In the genomic region with DNA sequence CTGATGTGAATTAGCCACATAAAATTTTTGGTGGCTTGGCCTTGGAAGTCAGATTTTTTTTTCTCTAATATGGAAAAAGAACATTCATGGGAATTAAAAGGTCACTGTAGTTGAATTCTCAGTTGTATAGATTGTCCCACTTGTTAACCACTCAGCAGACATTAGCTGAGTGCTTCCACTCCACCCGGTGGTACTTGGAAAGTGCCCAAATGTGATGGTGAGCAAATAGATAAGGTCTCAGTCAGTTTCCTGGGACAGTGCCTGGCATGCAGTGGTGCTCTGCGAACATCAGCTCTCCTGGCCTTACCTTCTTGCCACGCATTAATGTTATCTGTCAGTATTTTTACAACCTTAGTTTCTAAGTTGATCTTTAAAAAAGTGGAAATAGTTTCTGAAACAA, we compare ENCODE assay signal across 9 cellular contexts. TPM values are rescaled to one million over a fixed set of nuclear protein-coding genes. Genes with fewer than 3 reads are reported as not detected.
A peak's percentile ranks its signal among the peaks of the same experiment; 100 is the strongest.
DNase-seq lines count a peak whose midpoint lies in the region; ATAC-seq, FAIRE-seq and TF ChIP-seq lines count a peak whose summit lies in the region.
"Had no signal": no experiment of that assay in that cellular context is flagged by ENCODE, and none has a peak within 500 bp of the region (broad histone marks: within the 10 kb centered on the region; RNA-seq: fewer than 3 reads in every experiment).

No MANE protein-coding gene starts in this region.

- H3K4me2 ChIP-seq in keratinocyte (ENCODE audit: control insufficient read depth, extremely low read depth, insufficient read depth, low read depth, low read length), result peak overlapping the region; percentile 94

- no peak overlapping the region for H3K4me3 Mint-ChIP-seq in stimulated activated memory B cell treated with anti-CD40 and anti-IgM and Interleukin-4, amounts not matched to agents 10 μg/mL and 1 μg/mL and 100 μg/mL, for 72 hours

- H3K4me1 ChIP-seq in keratinocyte (ENCODE audit: control insufficient read depth, extremely low read depth, insufficient read depth, low read length), result peaks cover 32% of the 10 kb centered on the region

- H3K27ac Mint-ChIP-seq in stimulated activated memory B cell treated with anti-CD40 and anti-IgM and Interleukin-4, amounts not matched to agents 10 μg/mL and 1 μg/mL and 100 μg/mL, for 72 hours, result no peak overlapping the region

- no peaks in the 10 kb centered on the region for H3K9me3 Mint-ChIP-seq in stimulated activated memory B cell treated with anti-CD40 and anti-IgM and Interleukin-4, amounts not matched to agents 10 μg/mL and 1 μg/mL and 100 μg/mL, for 72 hours

- H4K20me1 ChIP-seq in keratinocyte (ENCODE audit: control insufficient read depth, extremely low read depth, insufficient read depth, low read length), result peaks cover 16% of the 10 kb centered on the region

- H3K79me2 ChIP-seq in keratinocyte (ENCODE audit: control insufficient read depth, insufficient read depth, low read length), result peaks cover 99% of the 10 kb centered on the region

- no peak for ATAC-seq in stimulated activated memory B cell treated with anti-CD40 and anti-IgM and Interleukin-4, amounts not matched to agents 10 μg/mL and 1 μg/mL and 100 μg/mL, for 72 hours

- H3K27me3 ChIP-seq in HL-60 (ENCODE audit: insufficient read depth, poor library complexity, severe bottlenecking) (no peaks in the 10 kb centered on the region), keratinocyte (ENCODE audit: control insufficient read depth, extremely low read depth, insufficient read depth, low read length) (no peaks in the 10 kb centered on the region)

- peaks cover 17% of the 10 kb centered on the region for H3K36me3 Mint-ChIP-seq in stimulated activated memory B cell treated with anti-CD40 and anti-IgM and Interleukin-4, amounts not matched to agents 10 μg/mL and 1 μg/mL and 100 μg/mL, for 72 hours

- H2AFZ ChIP-seq in keratinocyte (ENCODE audit: control insufficient read depth, low read length), result no peak overlapping the region

- H3K9ac ChIP-seq in keratinocyte (ENCODE audit: control insufficient read depth, extremely low read depth, insufficient read depth, low read length), result peak overlapping the region; percentile 94

- dilution Hi-C loops in keratinocyte (cut with MboI; ENCODE audit: extremely low pct_ligation_motif_present, low sequenced_read_pairs), result no loop called here

- H3K36me3 ChIP-seq in keratinocyte (ENCODE audit: control insufficient read depth in 2 of 2, extremely low read depth in 1 of 2, insufficient read depth in 2 of 2, low read length in 2 of 2), result peaks cover 2 to 9% of the 10 kb centered on the region in 2 experiments

- no peak for TF ChIP-seq POLR2A in GM12891 (IDR thresholded peaks at IDR 0.05; ENCODE audit: low read depth, low read length)

- H3K4me3 ChIP-seq in HL-60 (replicated peaks; ENCODE audit: insufficient read depth, low read length) (peak overlapping the region; percentile 91), keratinocyte (ENCODE audit: control insufficient read depth in 2 of 3, extremely low read depth in 1 of 3, insufficient read depth in 2 of 3, low read depth in 1 of 3, low read length in 3 of 3) (peak overlapping the region; percentile 98 to 100 (median 98))

- peaks cover 2% of the 10 kb centered on the region for H3K9me1 ChIP-seq in keratinocyte (ENCODE audit: control insufficient read depth, extremely low read depth, insufficient read depth, low read length)

- DNase-seq in HL-60 (ENCODE audit: low read depth in 1 of 2, low spot score in 1 of 2) (no peak), amniotic epithelial cell (ENCODE audit: low read depth) (peak; percentile 27), keratinocyte (ENCODE audit: low read depth, low spot score) (no peak), SW480 (ENCODE audit: low spot score) (no peak), NCI-H2196 (lab: John Stamatoyannopoulos, UW; ENCODE audit: unreplicated experiment) (no peak), GM12891 (ENCODE audit: insufficient read length, low spot score) (no peak)
- DNase-seq: NCI-H510A treated with DMSO at 0.1 percent for 48 hours had no signal

- H3K27ac ChIP-seq in 22Rv1, result peak overlapping the region; percentile 80
- no peak overlapping the region; the same call in 1 of the 2 replicates for H3K27ac ChIP-seq in HL-60 (replicated peaks)
- H3K27ac ChIP-seq in keratinocyte (ENCODE audit: control insufficient read depth, insufficient read depth, low read length), result peak overlapping the region; percentile 88

- TF ChIP-seq CTCF in 22Rv1 (IDR thresholded peaks at IDR 0.05), result no peak
- TF ChIP-seq CTCF in HL-60 (IDR thresholded peaks at IDR 0.05; ENCODE audit: insufficient read depth, low read length), result no peak
- no peak for TF ChIP-seq CTCF in keratinocyte (optimal IDR thresholded peaks at IDR 0.05 in 1 of 3, IDR thresholded peaks at IDR 0.05 in 1 of 3, conservative IDR thresholded peaks at IDR 0.05 in 1 of 3; ENCODE audit: extremely low read depth in 1 of 3, insufficient read depth in 2 of 3, low read length in 3 of 3)

- H3K4me1 Mint-ChIP-seq in stimulated activated memory B cell treated with anti-CD40 and anti-IgM and Interleukin-4, amounts not matched to agents 10 μg/mL and 1 μg/mL and 100 μg/mL, for 72 hours, result peaks cover 74% of the 10 kb centered on the region

- H3K9me3 ChIP-seq in keratinocyte (ENCODE audit: control insufficient read depth, low read depth, low read length), result no peaks in the 10 kb centered on the region

- no peaks in the 10 kb centered on the region for H3K27me3 Mint-ChIP-seq in stimulated activated memory B cell treated with anti-CD40 and anti-IgM and Interleukin-4, amounts not matched to agents 10 μg/mL and 1 μg/mL and 100 μg/mL, for 72 hours

- FAIRE-seq in keratinocyte (lab: Jason Lieb, UNC) (no peak), GM12891 (lab: Jason Lieb, UNC) (no peak)

TF ChIP-seq in GM12891, 5 proteins besides CTCF, POLR2A, EP300 and RAD21:
- no peak for TF ChIP-seq POLR2AphosphoS5 (IDR thresholded peaks at IDR 0.05; ENCODE audit: low read depth, low read length)
- TF ChIP-seq SPI1 (IDR thresholded peaks at IDR 0.05; ENCODE audit: low read depth, low read length), result no peak
- no peak for TF ChIP-seq PAX5 (IDR thresholded peaks at IDR 0.05; ENCODE audit: insufficient read depth, low read length, severe bottlenecking)
- no peak for TF ChIP-seq POU2F2 (IDR thresholded peaks at IDR 0.05; ENCODE audit: low read depth, low read length)

RNA-seq across cellular contexts. Expression of gene ATP5F1C, which starts 1.4 kb away (rescaled TPM):
- 298 to 496 TPM (median 378 TPM) in 3 replicates for polyA plus RNA-seq in keratinocyte
- polyA plus RNA-seq in keratinocyte (2011; ENCODE audit: low read depth), result 175 TPM
- polyA plus RNA-seq in keratinocyte (2011; cell fraction: cytosol; rRNA removed), result 281 and 548 TPM in 2 replicates
- 173 and 184 TPM in 2 replicates for polyA plus RNA-seq in keratinocyte (2011; cell fraction: nucleus; rRNA removed)
- polyA plus RNA-seq in keratinocyte (2012; ENCODE audit: low replicate concordance), result 218 and 340 TPM in 2 replicates
- polyA minus RNA-seq in keratinocyte, result 92.7 to 147 TPM (median 103 TPM) in 3 replicates
- polyA minus RNA-seq in keratinocyte (2011; cell fraction: cytosol; rRNA and poly(A)+ RNA removed), result 142 TPM
- 31.1 and 52.8 TPM in 2 replicates for polyA minus RNA-seq in keratinocyte (2011; cell fraction: nucleus; rRNA and poly(A)+ RNA removed)
- 391 TPM for polyA plus RNA-seq in GM12891 (2012; ENCODE audit: low read depth, missing spikeins)

RNA-seq across cellular contexts. Expression of gene KIN, which starts 1.6 kb away (rescaled TPM):
- polyA plus RNA-seq in keratinocyte, result 4.4 to 15.1 TPM (median 6.2 TPM) in 3 replicates
- polyA plus RNA-seq in keratinocyte (2011; ENCODE audit: low read depth), result 35.0 TPM
- polyA plus RNA-seq in keratinocyte (2011; cell fraction: cytosol; rRNA removed), result 5.4 and 8.9 TPM in 2 replicates
- polyA plus RNA-seq in keratinocyte (2011; cell fraction: nucleus; rRNA removed), result 7.2 and 15.7 TPM in 2 replicates
- polyA plus RNA-seq in keratinocyte (2012; ENCODE audit: low replicate concordance), result 10.3 and 10.6 TPM in 2 replicates
- polyA minus RNA-seq in keratinocyte, result 0.33 to 4.1 TPM (median 1.8 TPM) in 3 replicates
- polyA minus RNA-seq in keratinocyte (2011; cell fraction: cytosol; rRNA and poly(A)+ RNA removed), result 1.9 TPM
- polyA minus RNA-seq in keratinocyte (2011; cell fraction: nucleus; rRNA and poly(A)+ RNA removed), result 3.8 and 5.3 TPM in 2 replicates
- 5.5 TPM for polyA plus RNA-seq in GM12891 (2012; ENCODE audit: low read depth, missing spikeins)

RNA-seq across cellular contexts. Expression of gene TAF3, which starts 28.9 kb away (rescaled TPM):
- 0.80 to 4.1 TPM (median 2.0 TPM) in 3 replicates for polyA plus RNA-seq in keratinocyte
- 8.1 TPM for polyA plus RNA-seq in keratinocyte (2011; ENCODE audit: low read depth)
- polyA plus RNA-seq in keratinocyte (2011; cell fraction: cytosol; rRNA removed), result 2.2 and 2.7 TPM in 2 replicates
- polyA plus RNA-seq in keratinocyte (2011; cell fraction: nucleus; rRNA removed), result 2.8 and 3.8 TPM in 2 replicates
- 3.9 and 5.5 TPM in 2 replicates for polyA plus RNA-seq in keratinocyte (2012; ENCODE audit: low replicate concordance)
- 0.82 to 1.9 TPM (median 1.8 TPM) in 3 replicates for polyA minus RNA-seq in keratinocyte
- polyA minus RNA-seq in keratinocyte (2011; cell fraction: cytosol; rRNA and poly(A)+ RNA removed), result 1.2 TPM
- polyA minus RNA-seq in keratinocyte (2011; cell fraction: nucleus; rRNA and poly(A)+ RNA removed), result 1.8 and 4.1 TPM in 2 replicates
- 3.3 TPM for polyA plus RNA-seq in GM12891 (2012; ENCODE audit: low read depth, missing spikeins)
